1 cellular context compared by ENCODE assay signal in the genomic region with DNA sequence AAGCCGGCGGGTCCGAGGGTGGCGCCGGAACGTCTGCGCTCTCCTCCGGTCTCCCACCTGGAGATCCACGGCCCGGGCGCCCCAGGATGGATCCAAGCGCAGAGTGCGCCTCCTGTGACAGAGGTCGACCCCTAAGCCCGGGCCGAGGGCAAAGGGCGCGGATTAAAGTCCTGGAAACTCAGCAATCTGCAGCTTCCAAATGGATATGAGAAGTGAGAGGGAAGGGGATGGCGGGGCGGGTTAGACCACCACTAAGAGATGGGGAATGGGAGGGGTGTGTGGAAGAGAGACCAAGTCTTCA.
A peak's percentile ranks its signal among the peaks of the same experiment; 100 is the strongest.
TF ChIP-seq lines count a peak whose summit lies in the region.

No MANE protein-coding gene starts in this region.

TF ChIP-seq in K562, 482 proteins besides CTCF, POLR2A, EP300 and RAD21 (continued from another document and continues in another):
- no peak for TF ChIP-seq CLOCK (CRISPR knock-in tag; IDR thresholded peaks at IDR 0.05; ENCODE audit: borderline replicate concordance)
- TF ChIP-seq U2AF2 (optimal IDR thresholded peaks at IDR 0.05; ENCODE audit: low read depth, low read length) = no peak
- TF ChIP-seq KDM4B (IDR thresholded peaks at IDR 0.05; ENCODE audit: borderline replicate concordance in 2 of 2, low read depth in 1 of 2) = no peak
- no peak for TF ChIP-seq NFE2 (IDR thresholded peaks at IDR 0.05; ENCODE audit: low read depth)
- no peak for TF ChIP-seq FOXM1 (IDR thresholded peaks at IDR 0.05; ENCODE audit: low read depth)
- TF ChIP-seq FOXM1 (CRISPR knock-in tag; IDR thresholded peaks at IDR 0.05; ENCODE audit: low read depth) = 0 out of 2 replicates have a peak, but pooled peaks have one; percentile 16
- no peak for TF ChIP-seq ZBED1 (IDR thresholded peaks at IDR 0.05)
- TF ChIP-seq, protein P1, sequence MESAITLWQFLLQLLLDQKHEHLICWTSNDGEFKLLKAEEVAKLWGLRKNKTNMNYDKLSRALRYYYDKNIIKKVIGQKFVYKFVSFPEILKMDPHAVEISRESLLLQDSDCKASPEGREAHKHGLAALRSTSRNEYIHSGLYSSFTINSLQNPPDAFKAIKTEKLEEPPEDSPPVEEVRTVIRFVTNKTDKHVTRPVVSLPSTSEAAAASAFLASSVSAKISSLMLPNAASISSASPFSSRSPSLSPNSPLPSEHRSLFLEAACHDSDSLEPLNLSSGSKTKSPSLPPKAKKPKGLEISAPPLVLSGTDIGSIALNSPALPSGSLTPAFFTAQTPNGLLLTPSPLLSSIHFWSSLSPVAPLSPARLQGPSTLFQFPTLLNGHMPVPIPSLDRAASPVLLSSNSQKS (CRISPR knock-in tag; IDR thresholded peaks at IDR 0.05) = no peak
- TF ChIP-seq NR2C2 (CRISPR knock-in tag; IDR thresholded peaks at IDR 0.05) = no peak
- 0 out of 2 replicates have a peak, but pooled peaks have one; percentile 26 for TF ChIP-seq NR2C2 (tag; IDR thresholded peaks at IDR 0.05)
- no peak for TF ChIP-seq DMBX1 (CRISPR knock-in tag; IDR thresholded peaks at IDR 0.05; ENCODE audit: borderline replicate concordance)
- no peak for TF ChIP-seq ZNF551 (CRISPR knock-in tag; IDR thresholded peaks at IDR 0.05)
- TF ChIP-seq, protein P2, sequence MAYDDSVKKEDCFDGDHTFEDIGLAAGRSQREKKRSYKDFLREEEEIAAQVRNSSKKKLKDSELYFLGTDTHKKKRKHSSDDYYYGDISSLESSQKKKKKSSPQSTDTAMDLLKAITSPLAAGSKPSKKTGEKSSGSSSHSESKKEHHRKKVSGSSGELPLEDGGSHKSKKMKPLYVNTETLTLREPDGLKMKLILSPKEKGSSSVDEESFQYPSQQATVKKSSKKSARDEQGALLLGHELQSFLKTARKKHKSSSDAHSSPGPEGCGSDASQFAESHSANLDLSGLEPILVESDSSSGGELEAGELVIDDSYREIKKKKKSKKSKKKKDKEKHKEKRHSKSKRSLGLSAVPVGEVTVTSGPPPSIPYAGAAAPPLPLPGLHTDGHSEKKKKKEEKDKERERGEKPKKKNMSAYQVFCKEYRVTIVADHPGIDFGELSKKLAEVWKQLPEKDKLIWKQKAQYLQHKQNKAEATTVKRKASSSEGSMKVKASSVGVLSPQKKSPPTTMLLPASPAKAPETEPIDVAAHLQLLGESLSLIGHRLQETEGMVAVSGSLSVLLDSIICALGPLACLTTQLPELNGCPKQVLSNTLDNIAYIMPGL (CRISPR knock-in tag; IDR thresholded peaks at IDR 0.05) = no peak
- 0 out of 2 replicates have a peak, but pooled peaks have one; percentile 8 for TF ChIP-seq LCOR (CRISPR knock-in tag; IDR thresholded peaks at IDR 0.05)
- no peak for TF ChIP-seq SOX6 (IDR thresholded peaks at IDR 0.05)
- no peak for TF ChIP-seq BCL6 (CRISPR knock-in tag; IDR thresholded peaks at IDR 0.05)
- TF ChIP-seq RFX1 (IDR thresholded peaks at IDR 0.05) = no peak
- TF ChIP-seq SIN3A (IDR thresholded peaks at IDR 0.05; ENCODE audit: borderline replicate concordance in 2 of 2, control insufficient read depth in 1 of 2, low read depth in 2 of 2, low read length in 2 of 2) = peak in 1 of 2 experiments; percentile 9; a peak in 1 of 4 replicates
- no peak for TF ChIP-seq PML (IDR thresholded peaks at IDR 0.05; ENCODE audit: low read length)
- TF ChIP-seq CREM (IDR thresholded peaks at IDR 0.05; ENCODE audit: low read depth) = no peak
- TF ChIP-seq, protein P3, sequence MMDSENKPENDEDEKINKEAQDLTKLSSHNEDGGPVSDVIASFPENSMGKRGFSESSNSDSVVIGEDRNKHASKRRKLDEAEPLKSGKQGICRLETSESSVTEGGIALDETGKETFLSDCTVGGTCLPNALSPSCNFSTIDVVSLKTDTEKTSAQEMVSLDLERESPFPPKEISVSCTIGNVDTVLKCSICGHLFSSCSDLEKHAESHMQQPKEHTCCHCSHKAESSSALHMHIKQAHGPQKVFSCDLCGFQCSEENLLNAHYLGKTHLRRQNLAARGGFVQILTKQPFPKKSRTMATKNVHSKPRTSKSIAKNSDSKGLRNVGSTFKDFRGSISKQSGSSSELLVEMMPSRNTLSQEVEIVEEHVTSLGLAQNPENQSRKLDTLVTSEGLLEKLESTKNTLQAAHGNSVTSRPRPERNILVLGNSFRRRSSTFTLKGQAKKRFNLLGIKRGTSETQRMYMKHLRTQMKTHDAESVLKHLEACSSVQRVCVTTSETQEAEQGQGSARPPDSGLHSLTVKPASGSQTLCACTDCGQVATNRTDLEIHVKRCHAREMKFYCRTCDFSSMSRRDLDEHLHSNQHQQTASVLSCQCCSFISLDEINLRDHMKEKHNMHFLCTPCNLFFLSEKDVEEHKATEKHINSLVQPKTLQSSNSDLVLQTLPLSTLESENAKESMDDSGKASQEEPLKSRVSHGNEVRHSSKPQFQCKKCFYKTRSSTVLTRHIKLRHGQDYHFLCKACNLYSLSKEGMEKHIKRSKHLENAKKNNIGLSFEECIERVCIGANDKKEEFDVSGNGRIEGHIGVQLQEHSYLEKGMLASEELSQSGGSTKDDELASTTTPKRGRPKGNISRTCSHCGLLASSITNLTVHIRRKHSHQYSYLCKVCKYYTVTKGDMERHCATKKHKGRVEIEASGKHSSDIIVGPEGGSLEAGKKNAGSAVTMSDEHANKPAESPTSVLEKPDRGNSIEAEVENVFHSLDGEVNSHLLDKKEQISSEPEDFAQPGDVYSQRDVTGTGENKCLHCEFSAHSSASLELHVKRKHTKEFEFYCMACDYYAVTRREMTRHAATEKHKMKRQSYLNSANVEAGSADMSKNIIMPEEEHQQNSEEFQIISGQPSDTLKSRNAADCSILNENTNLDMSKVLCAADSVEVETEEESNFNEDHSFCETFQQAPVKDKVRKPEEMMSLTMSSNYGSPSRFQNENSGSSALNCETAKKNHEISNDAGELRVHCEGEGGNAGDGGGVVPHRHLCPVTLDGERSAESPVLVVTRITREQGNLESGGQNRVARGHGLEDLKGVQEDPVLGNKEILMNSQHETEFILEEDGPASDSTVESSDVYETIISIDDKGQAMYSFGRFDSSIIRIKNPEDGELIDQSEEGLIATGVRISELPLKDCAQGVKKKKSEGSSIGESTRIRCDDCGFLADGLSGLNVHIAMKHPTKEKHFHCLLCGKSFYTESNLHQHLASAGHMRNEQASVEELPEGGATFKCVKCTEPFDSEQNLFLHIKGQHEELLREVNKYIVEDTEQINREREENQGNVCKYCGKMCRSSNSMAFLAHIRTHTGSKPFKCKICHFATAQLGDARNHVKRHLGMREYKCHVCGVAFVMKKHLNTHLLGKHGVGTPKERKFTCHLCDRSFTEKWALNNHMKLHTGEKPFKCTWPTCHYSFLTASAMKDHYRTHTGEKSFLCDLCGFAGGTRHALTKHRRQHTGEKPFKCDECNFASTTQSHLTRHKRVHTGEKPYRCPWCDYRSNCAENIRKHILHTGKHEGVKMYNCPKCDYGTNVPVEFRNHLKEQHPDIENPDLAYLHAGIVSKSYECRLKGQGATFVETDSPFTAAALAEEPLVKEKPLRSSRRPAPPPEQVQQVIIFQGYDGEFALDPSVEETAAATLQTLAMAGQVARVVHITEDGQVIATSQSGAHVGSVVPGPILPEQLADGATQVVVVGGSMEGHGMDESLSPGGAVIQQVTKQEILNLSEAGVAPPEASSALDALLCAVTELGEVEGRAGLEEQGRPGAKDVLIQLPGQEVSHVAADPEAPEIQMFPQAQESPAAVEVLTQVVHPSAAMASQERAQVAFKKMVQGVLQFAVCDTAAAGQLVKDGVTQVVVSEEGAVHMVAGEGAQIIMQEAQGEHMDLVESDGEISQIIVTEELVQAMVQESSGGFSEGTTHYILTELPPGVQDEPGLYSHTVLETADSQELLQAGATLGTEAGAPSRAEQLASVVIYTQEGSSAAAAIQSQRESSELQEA (IDR thresholded peaks at IDR 0.05; ENCODE audit: low read depth) = no peak
- TF ChIP-seq MAZ (CRISPR knock-in tag; conservative IDR thresholded peaks at IDR 0.05 in 1 of 2, IDR thresholded peaks at IDR 0.05 in 1 of 2) = no peak
- TF ChIP-seq, protein P4, sequence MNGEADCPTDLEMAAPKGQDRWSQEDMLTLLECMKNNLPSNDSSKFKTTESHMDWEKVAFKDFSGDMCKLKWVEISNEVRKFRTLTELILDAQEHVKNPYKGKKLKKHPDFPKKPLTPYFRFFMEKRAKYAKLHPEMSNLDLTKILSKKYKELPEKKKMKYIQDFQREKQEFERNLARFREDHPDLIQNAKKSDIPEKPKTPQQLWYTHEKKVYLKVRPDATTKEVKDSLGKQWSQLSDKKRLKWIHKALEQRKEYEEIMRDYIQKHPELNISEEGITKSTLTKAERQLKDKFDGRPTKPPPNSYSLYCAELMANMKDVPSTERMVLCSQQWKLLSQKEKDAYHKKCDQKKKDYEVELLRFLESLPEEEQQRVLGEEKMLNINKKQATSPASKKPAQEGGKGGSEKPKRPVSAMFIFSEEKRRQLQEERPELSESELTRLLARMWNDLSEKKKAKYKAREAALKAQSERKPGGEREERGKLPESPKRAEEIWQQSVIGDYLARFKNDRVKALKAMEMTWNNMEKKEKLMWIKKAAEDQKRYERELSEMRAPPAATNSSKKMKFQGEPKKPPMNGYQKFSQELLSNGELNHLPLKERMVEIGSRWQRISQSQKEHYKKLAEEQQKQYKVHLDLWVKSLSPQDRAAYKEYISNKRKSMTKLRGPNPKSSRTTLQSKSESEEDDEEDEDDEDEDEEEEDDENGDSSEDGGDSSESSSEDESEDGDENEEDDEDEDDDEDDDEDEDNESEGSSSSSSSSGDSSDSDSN (IDR thresholded peaks at IDR 0.05; ENCODE audit: borderline replicate concordance in 1 of 2, low read depth in 2 of 2, low read length in 2 of 2) = no peak
- TF ChIP-seq KLF6 (CRISPR knock-in tag; IDR thresholded peaks at IDR 0.05; ENCODE audit: borderline replicate concordance) = no peak
- no peak for TF ChIP-seq SMC3 (conservative IDR thresholded peaks at IDR 0.05; ENCODE audit: insufficient read depth, low read depth, low read length)
- TF ChIP-seq, protein P5, sequence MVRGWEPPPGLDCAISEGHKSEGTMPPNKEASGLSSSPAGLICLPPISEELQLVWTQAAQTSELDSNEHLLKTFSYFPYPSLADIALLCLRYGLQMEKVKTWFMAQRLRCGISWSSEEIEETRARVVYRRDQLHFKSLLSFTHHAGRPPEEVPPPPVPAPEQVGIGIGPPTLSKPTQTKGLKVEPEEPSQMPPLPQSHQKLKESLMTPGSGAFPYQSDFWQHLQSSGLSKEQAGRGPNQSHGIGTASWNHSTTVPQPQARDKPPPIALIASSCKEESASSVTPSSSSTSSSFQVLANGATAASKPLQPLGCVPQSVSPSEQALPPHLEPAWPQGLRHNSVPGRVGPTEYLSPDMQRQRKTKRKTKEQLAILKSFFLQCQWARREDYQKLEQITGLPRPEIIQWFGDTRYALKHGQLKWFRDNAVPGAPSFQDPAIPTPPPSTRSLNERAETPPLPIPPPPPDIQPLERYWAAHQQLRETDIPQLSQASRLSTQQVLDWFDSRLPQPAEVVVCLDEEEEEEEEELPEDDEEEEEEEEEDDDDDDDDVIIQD (CRISPR knock-in tag; IDR thresholded peaks at IDR 0.05) = no peak
- no peak for TF ChIP-seq NEUROD1 (IDR thresholded peaks at IDR 0.05; ENCODE audit: borderline replicate concordance, low read depth, low read length, partially characterized antibody)
- TF ChIP-seq RBM15 (IDR thresholded peaks at IDR 0.05; ENCODE audit: insufficient read depth, low read length) = no peak
- TF ChIP-seq, protein P6, sequence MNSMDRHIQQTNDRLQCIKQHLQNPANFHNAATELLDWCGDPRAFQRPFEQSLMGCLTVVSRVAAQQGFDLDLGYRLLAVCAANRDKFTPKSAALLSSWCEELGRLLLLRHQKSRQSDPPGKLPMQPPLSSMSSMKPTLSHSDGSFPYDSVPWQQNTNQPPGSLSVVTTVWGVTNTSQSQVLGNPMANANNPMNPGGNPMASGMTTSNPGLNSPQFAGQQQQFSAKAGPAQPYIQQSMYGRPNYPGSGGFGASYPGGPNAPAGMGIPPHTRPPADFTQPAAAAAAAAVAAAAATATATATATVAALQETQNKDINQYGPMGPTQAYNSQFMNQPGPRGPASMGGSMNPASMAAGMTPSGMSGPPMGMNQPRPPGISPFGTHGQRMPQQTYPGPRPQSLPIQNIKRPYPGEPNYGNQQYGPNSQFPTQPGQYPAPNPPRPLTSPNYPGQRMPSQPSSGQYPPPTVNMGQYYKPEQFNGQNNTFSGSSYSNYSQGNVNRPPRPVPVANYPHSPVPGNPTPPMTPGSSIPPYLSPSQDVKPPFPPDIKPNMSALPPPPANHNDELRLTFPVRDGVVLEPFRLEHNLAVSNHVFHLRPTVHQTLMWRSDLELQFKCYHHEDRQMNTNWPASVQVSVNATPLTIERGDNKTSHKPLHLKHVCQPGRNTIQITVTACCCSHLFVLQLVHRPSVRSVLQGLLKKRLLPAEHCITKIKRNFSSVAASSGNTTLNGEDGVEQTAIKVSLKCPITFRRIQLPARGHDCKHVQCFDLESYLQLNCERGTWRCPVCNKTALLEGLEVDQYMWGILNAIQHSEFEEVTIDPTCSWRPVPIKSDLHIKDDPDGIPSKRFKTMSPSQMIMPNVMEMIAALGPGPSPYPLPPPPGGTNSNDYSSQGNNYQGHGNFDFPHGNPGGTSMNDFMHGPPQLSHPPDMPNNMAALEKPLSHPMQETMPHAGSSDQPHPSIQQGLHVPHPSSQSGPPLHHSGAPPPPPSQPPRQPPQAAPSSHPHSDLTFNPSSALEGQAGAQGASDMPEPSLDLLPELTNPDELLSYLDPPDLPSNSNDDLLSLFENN (IDR thresholded peaks at IDR 0.05; ENCODE audit: low read depth in 2 of 2, low read length in 2 of 2) = no peak
- no peak for TF ChIP-seq ZNF696 (CRISPR knock-in tag; conservative IDR thresholded peaks at IDR 0.05)
- TF ChIP-seq, protein P7, sequence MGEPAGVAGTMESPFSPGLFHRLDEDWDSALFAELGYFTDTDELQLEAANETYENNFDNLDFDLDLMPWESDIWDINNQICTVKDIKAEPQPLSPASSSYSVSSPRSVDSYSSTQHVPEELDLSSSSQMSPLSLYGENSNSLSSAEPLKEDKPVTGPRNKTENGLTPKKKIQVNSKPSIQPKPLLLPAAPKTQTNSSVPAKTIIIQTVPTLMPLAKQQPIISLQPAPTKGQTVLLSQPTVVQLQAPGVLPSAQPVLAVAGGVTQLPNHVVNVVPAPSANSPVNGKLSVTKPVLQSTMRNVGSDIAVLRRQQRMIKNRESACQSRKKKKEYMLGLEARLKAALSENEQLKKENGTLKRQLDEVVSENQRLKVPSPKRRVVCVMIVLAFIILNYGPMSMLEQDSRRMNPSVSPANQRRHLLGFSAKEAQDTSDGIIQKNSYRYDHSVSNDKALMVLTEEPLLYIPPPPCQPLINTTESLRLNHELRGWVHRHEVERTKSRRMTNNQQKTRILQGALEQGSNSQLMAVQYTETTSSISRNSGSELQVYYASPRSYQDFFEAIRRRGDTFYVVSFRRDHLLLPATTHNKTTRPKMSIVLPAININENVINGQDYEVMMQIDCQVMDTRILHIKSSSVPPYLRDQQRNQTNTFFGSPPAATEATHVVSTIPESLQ (CRISPR knock-in tag; IDR thresholded peaks at IDR 0.05) = no peak
